In genomic region chr19:10510301-10510802, GRCh38 we compare ENCODE assay signal across 8 cellular contexts. TPM values are rescaled to one million over a fixed set of nuclear protein-coding genes. Genes with fewer than 3 reads are reported as not detected.
DNase-seq lines count a peak whose midpoint lies in the region; ATAC-seq and TF ChIP-seq lines count a peak whose summit lies in the region.

No MANE protein-coding gene starts in this region.

- no peaks in the 10 kb centered on the region for H3K9me3 Mint-ChIP-seq in MCF 10A (ENCODE audit: unreplicated experiment)

- no peaks in the 10 kb centered on the region for H3K4me1 Mint-ChIP-seq in MCF 10A (ENCODE audit: insufficient read depth, unreplicated experiment)

- no peaks in the 10 kb centered on the region for H3K27me3 Mint-ChIP-seq in MCF 10A (ENCODE audit: insufficient read depth, unreplicated experiment)

- POLR2A ChIA-PET in MCF 10A (lab: Yijun Ruan, JAX): interaction anchor here (0.6 to 1.2 kb wide), 2 partner anchors 14 to 25 kb away, joined by 3 to 4 read pairs; no protein-coding TSS in a partner anchor

- no peaks in the 10 kb centered on the region for H3K36me3 Mint-ChIP-seq in MCF 10A (ENCODE audit: insufficient read depth, unreplicated experiment)

- H3K4me3 ChIP-seq in mucosa of descending colon: no peak overlapping the region

- H3K4me3 Mint-ChIP-seq in MCF 10A (ENCODE audit: unreplicated experiment): no peak overlapping the region

- no peaks in the 10 kb centered on the region for H3K9me3 ChIP-seq in mucosa of descending colon

- intact Hi-C loops in MCF 10A (cut with micrococcal nuclease): no loop called here
- intact Hi-C loops in mucosa of descending colon (cut with DNase I, micrococcal nuclease): no loop called here

- DNase-seq in NCI-H82 (lab: John Stamatoyannopoulos, UW) (peak; percentile 66), NCI-H82 treated with DMSO at 0.1 percent for 48 hours (lab: John Stamatoyannopoulos, UW; ENCODE audit: unreplicated experiment) (no peak), T-helper 22 cell (ENCODE audit: low read depth) (peak; percentile 14), MCF 10A (ENCODE audit: unreplicated experiment) (peak; percentile 63), mucosa of descending colon (peak in 2 of 3 donors; percentile 47 to 50), NCI-H2029 treated with DMSO at 0.1 percent for 48 hours (lab: John Stamatoyannopoulos, UW) (no peak), NCI-H1694 (lab: John Stamatoyannopoulos, UW) (no peak)

- no peaks in the 10 kb centered on the region for H3K36me3 ChIP-seq in mucosa of descending colon (ENCODE audit: low read depth)

- no peaks in the 10 kb centered on the region for H3K4me1 ChIP-seq in mucosa of descending colon (ENCODE audit: low read depth)

- no peak overlapping the region for H3K27ac Mint-ChIP-seq in MCF 10A (ENCODE audit: low read depth, unreplicated experiment)

- no TSS peak for BruUV-seq in MCF 10A (replicated peaks; lab: Mats Ljungman, UMichigan)

- ATAC-seq in mucosa of descending colon: no peak
- no peak for ATAC-seq in HG02884 (IDR thresholded peaks at IDR 0.05; ENCODE audit: unreplicated experiment)

- CTCF ChIA-PET in MCF 10A (lab: Yijun Ruan, JAX): interaction anchor here (0.6 to 1.7 kb wide), 8 partner anchors 10 to 150 kb away, joined by 3 to 5 read pairs (median 3); no protein-coding TSS in a partner anchor

- TF ChIP-seq CTCF in MCF 10A (IDR thresholded peaks at IDR 0.05; ENCODE audit: unreplicated experiment) (peak; percentile 68), mucosa of descending colon (IDR thresholded peaks at IDR 0.05) (peak; percentile 44)

RNA-seq across cellular contexts. Expression of gene S1PR5, which starts 6.9 kb away (rescaled TPM):
- total RNA-seq in MCF 10A (2022) (not detected in 2 replicates), mucosa of descending colon (under 1 TPM in 2 of 3 donors, not detected in 1; 0.23 to 0.31 TPM)

RNA-seq across cellular contexts. Expression of gene KEAP1, which starts 7.2 kb away (rescaled TPM):
- total RNA-seq in MCF 10A (2022): 46.1 and 48.5 TPM in 2 replicates
- 10 to 100 TPM; 57.5 to 75.7 (median 61.0) TPM for total RNA-seq in mucosa of descending colon

RNA-seq across cellular contexts. Expression of gene ATG4D, which starts 33.4 kb away (rescaled TPM):
- total RNA-seq in MCF 10A (2022): 22.6 and 36.8 TPM in 2 replicates
- 100 to 1,000 TPM in 1 of 3 donors, 10 to 100 TPM in 2; 63.0 to 119 (median 93.5) TPM for total RNA-seq in mucosa of descending colon

RNA-seq across cellular contexts. Expression of gene KRI1, which starts 55.5 kb away (rescaled TPM):
- total RNA-seq in MCF 10A (2022): 23.3 and 27.4 TPM in 2 replicates
- 10 to 100 TPM; 12.0 to 23.3 (median 17.0) TPM for total RNA-seq in mucosa of descending colon

RNA-seq across cellular contexts. Expression of gene CDKN2D, which starts 58.4 kb away (rescaled TPM):
- total RNA-seq in MCF 10A (2022) (2.5 and 2.6 TPM in 2 replicates), mucosa of descending colon (10 to 100 TPM in 2 of 3 donors, 1 to 10 TPM in 1; 6.1 to 12.1 (median 11.9) TPM)

Comparison
In these comparisons a context has a peak if more than half of its experiments do, and no peak if none do; other contexts are left out.
1. DNase-seq: peak in NCI-H82 (single experiment), T-helper 22 cell (single experiment), MCF 10A (single experiment) and mucosa of descending colon (2 of 3); none in NCI-H82 treated with DMSO at 0.1 percent for 48 hours (single experiment), NCI-H2029 treated with DMSO at 0.1 percent for 48 hours (single experiment) and NCI-H1694 (single experiment).